Comparison of ENCODE assay signal across 8 cellular contexts in genomic region chr17:54968259-54968953, GRCh38. TPM values are rescaled to one million over a fixed set of nuclear protein-coding genes. Genes with fewer than 3 reads are reported as not detected.
DNase-seq lines count a peak whose midpoint lies in the region; ATAC-seq and TF ChIP-seq lines count a peak whose summit lies in the region.

Gene COX11 (minus strand): TSS chr17:54968654. CDS start chr17:54968646, 8 bp downstream.
Gene STXBP4 (plus strand): TSS chr17:54968765. CDS start chr17:54986220, 17,455 bp downstream.

- no peaks in the 10 kb centered on the region for H3K9me3 ChIP-seq in suprapubic skin

- peak; percentile 95 for DNase-seq in GM10248 (ENCODE audit: extremely low spot score)
- peak; percentile 95 for DNase-seq in NB4 (ENCODE audit: low read depth)
- DNase-seq in SK-MEL-5 (ENCODE audit: low read depth, low spot score), result peak; percentile 96
- peak; percentile 93 for DNase-seq in activated naive CD4-positive, alpha-beta T cell treated with anti-CD3 and anti-CD28 coated beads, Interleukin-2, amount 50 U/mL, for 16 hours
- DNase-seq in glomerular visceral epithelial cell (ENCODE audit: extremely low spot score), result peak; percentile 97
- DNase-seq in occipital lobe (lab: John Stamatoyannopoulos, UW), result peak; percentile 96
- peak; percentile 95 for DNase-seq in suprapubic skin (ENCODE audit: low spot score in 2 of 2)

- H3K27ac ChIP-seq in suprapubic skin, result peak within 1 kb of the TSS; percentile 76

- no peaks in the 10 kb centered on the region for H3K27me3 ChIP-seq in suprapubic skin

- POLR2A ChIA-PET in GM10248 (lab: Yijun Ruan, JAX), result no interaction called here

- CTCF ChIA-PET in GM10248 (lab: Yijun Ruan, JAX), result interaction anchor here (0.8 to 1.5 kb wide), 4 partner anchors 11 to 328 kb away, joined by 3 to 4 read pairs (median 3); no protein-coding TSS in a partner anchor

- H3K4me3 ChIP-seq in NB4 (ENCODE audit: low read depth, low read length), result peak within 1 kb of the TSS; percentile 96
- H3K4me3 ChIP-seq in suprapubic skin, result peak within 1 kb of the TSS; percentile 95

- TF ChIP-seq POLR2A in NB4 (IDR thresholded peaks at IDR 0.05; ENCODE audit: extremely low read depth, insufficient read length), result peak; percentile 81
- TF ChIP-seq POLR2A in suprapubic skin (IDR thresholded peaks at IDR 0.05), result no peak

- no peak for TF ChIP-seq EP300 in suprapubic skin (IDR thresholded peaks at IDR 0.05)

- under 1% methylated on average over 27 of the region's 56 CpGs for WGBS in suprapubic skin

- peaks cover 27% of the 10 kb centered on the region for H3K4me1 ChIP-seq in suprapubic skin

- H3K36me3 ChIP-seq in suprapubic skin, result peaks cover 13% of the 10 kb centered on the region

- TF ChIP-seq CTCF in GM10248 (IDR thresholded peaks at IDR 0.05; ENCODE audit: control extremely low read depth, extremely low read depth, low read depth, missing control alignments) (peak; percentile 50), NB4 (IDR thresholded peaks at IDR 0.05; ENCODE audit: low read depth, low read length) (peak; percentile 23), suprapubic skin (IDR thresholded peaks at IDR 0.05) (no peak)

- peak; percentile 93 for ATAC-seq in HG02588 (IDR thresholded peaks at IDR 0.05; ENCODE audit: unreplicated experiment)

- in situ Hi-C loops in SK-MEL-5 (cut with HindIII; ENCODE audit: low pct_unique_long_range_greater_than_20kb, low sequenced_read_pairs), result no loop called here

RNA-seq across cellular contexts. Expression of gene COX11, which starts in this region (rescaled TPM):
- total RNA-seq in SK-MEL-5 (2014; rRNA removed; shearing (Covaris generic)), result 49.7 and 56.9 TPM in 2 replicates
- polyA plus RNA-seq in SK-MEL-5 (2015; cell fraction: cytosol; rRNA removed), result 34.0 and 45.7 TPM in 2 replicates
- polyA plus RNA-seq in SK-MEL-5 (2015; cell fraction: nucleus; rRNA removed), result 49.2 and 53.9 TPM in 2 replicates
- total RNA-seq in occipital lobe (60.5 TPM), suprapubic skin (10 to 100 TPM; 30.3 to 43.1 (median 31.7) TPM)

RNA-seq across cellular contexts. Expression of gene STXBP4, which starts in this region (rescaled TPM):
- 6.0 and 12.5 TPM in 2 replicates for total RNA-seq in SK-MEL-5 (2014; rRNA removed; shearing (Covaris generic))
- 1.9 and 5.5 TPM in 2 replicates for polyA plus RNA-seq in SK-MEL-5 (2015; cell fraction: cytosol; rRNA removed)
- 15.2 and 21.5 TPM in 2 replicates for polyA plus RNA-seq in SK-MEL-5 (2015; cell fraction: nucleus; rRNA removed)
- total RNA-seq in occipital lobe (25.7 TPM), suprapubic skin (10 to 100 TPM in 2 of 4 donors, 1 to 10 TPM in 2; 1.6 to 29.4 (median 7.4) TPM)

Comparison
In these comparisons a context has a peak if more than half of its experiments do, and no peak if none do; other contexts are left out.
1. Peak in every context shown above with its lines: DNase-seq, ATAC-seq, H3K4me3 ChIP-seq and H3K27ac ChIP-seq.
2. CTCF ChIP-seq: peak in GM10248 (single experiment) and NB4 (single experiment); none in suprapubic skin (0 of 2).